19 cellular contexts compared by ENCODE assay signal in genomic region chr6:138610816-138611215, GRCh38.
"Had no signal": no experiment of that assay in that cellular context is flagged by ENCODE, and none has a peak within 500 bp of the region (broad histone marks: within the 10 kb centered on the region; RNA-seq: fewer than 3 reads in every experiment).

No MANE protein-coding gene starts in this region.

- H3K27ac ChIP-seq: colonic mucosa, dorsolateral prefrontal cortex, esophagus muscularis mucosa, foreskin keratinocyte, gastroesophageal sphincter, heart right ventricle, left lung, lower lobe of right lung had no signal

- H3K4me1 ChIP-seq: colonic mucosa, esophagus muscularis mucosa, foreskin keratinocyte, gastroesophageal sphincter, heart right ventricle, left lung, lower lobe of right lung had no signal

- DNase-seq: colonic mucosa; dermis blood vessel endothelial cell; dorsolateral prefrontal cortex; effector CD4-positive, alpha-beta T cell; effector memory CD4-positive, alpha-beta T cell; foreskin keratinocyte; glutamatergic neuron; head of caudate nucleus; heart right ventricle; hippocampal formation; left cardiac atrium; left lung; left ventricle myocardium superior; lower lobe of right lung; mesenchymal stem cell; mucosa of descending colon; naive B cell had no signal

- H3K27me3 ChIP-seq: colonic mucosa, esophagus muscularis mucosa, foreskin keratinocyte, gastroesophageal sphincter, heart right ventricle, left lung had no signal

- H3K36me3 ChIP-seq: colonic mucosa, esophagus muscularis mucosa, gastroesophageal sphincter, heart right ventricle, left lung, lower lobe of right lung had no signal

- H3K4me3 ChIP-seq: colonic mucosa, dorsolateral prefrontal cortex, esophagus muscularis mucosa, gastroesophageal sphincter, heart right ventricle, left lung, lower lobe of right lung, mucosa of descending colon had no signal

- H3K9me3 ChIP-seq: colonic mucosa, esophagus muscularis mucosa, gastroesophageal sphincter, heart right ventricle, left lung, lower lobe of right lung, mucosa of descending colon had no signal
